11 cellular contexts compared by ENCODE assay signal in the genomic region with DNA sequence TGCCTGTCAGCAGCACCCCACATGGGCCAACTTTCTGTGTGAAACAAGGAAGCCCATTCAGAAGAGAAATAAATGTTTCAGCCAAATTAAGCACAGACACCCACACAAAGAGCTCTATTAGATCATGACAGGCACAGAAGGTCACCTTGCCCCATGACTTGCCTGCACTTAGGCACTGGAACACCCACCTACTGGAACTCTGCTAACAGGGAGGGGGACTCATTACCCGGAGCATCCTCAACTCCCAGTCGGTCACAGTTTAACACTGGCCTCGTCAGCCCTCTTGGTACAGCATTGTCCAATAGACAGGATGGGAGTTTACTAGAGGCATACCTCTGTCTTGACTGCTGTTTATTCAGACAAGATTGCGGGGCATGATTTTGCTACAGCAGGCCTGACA. TPM values are rescaled to one million over a fixed set of nuclear protein-coding genes. Genes with fewer than 3 reads are reported as not detected.
DNase-seq lines count a peak whose midpoint lies in the region; ATAC-seq and TF ChIP-seq lines count a peak whose summit lies in the region.
"Had no signal": no experiment of that assay in that cellular context is flagged by ENCODE, and none has a peak within 500 bp of the region (broad histone marks: within the 10 kb centered on the region; RNA-seq: fewer than 3 reads in every experiment).

No MANE protein-coding gene starts in this region.

- no peak for TF ChIP-seq CTCF in SK-N-SH (IDR thresholded peaks at IDR 0.05)
- no peak for TF ChIP-seq CTCF in vagina (IDR thresholded peaks at IDR 0.05)

- no peaks in the 10 kb centered on the region for H3K79me2 ChIP-seq in SK-N-SH (ENCODE audit: insufficient read depth)

- no peak overlapping the region for H2AFZ ChIP-seq in SK-N-SH (ENCODE audit: low read depth)

- ATAC-seq in SK-N-SH treated with all-trans-retinoic acid at 6 μM for 48 hours (no peak; the same call in 2 of the 3 replicates), GM18858 (IDR thresholded peaks at IDR 0.05; ENCODE audit: unreplicated experiment) (no peak)

- H3K27me3 Mint-ChIP-seq in IgD-negative memory B cell, result no peaks in the 10 kb centered on the region

- H3K4me3 Mint-ChIP-seq in IgD-negative memory B cell, result peak overlapping the region in 1 of 4 donors; percentile 86

- no peaks in the 10 kb centered on the region for H4K20me1 ChIP-seq in SK-N-SH (ENCODE audit: insufficient read depth)

- intact Hi-C loops in vagina (cut with DNase I), result no loop called here

- no peak for TF ChIP-seq POLR2A in vagina (IDR thresholded peaks at IDR 0.05)

- H3K4me1 Mint-ChIP-seq in IgD-negative memory B cell, result peaks cover 41 to 44% (median 43%) of the 10 kb centered on the region in 3 donors

- no peaks in the 10 kb centered on the region for H3K9me3 Mint-ChIP-seq in IgD-negative memory B cell

- no peaks in the 10 kb centered on the region for H3K9me2 ChIP-seq in SK-N-SH

- no peaks in the 10 kb centered on the region for H3K36me3 ChIP-seq in SK-N-SH (replicated peaks in 1 of 2; ENCODE audit: control insufficient read depth in 1 of 2, insufficient read depth in 2 of 2, low read length in 1 of 2)
- no peaks in the 10 kb centered on the region for H3K36me3 ChIP-seq in vagina

- no peak overlapping the region for H3K9ac ChIP-seq in SK-N-SH

- peak overlapping the region in 2 of 3 donors; percentile 29 to 43 for H3K27ac Mint-ChIP-seq in IgD-negative memory B cell

- H3K27ac ChIP-seq in SK-N-SH (ENCODE audit: low read depth in 2 of 2, low read length in 1 of 2) (no peak overlapping the region), vagina (no peak overlapping the region)
- H3K27ac ChIP-seq: 22Rv1 had no signal

- peaks cover 11 to 22% of the 10 kb centered on the region in 2 experiments; a peak in 3 of 4 replicates for H3K4me1 ChIP-seq in SK-N-SH (ENCODE audit: control insufficient read depth in 1 of 2, insufficient read depth in 2 of 2, low read depth in 1 of 2, low read length in 1 of 2)
- H3K4me1 ChIP-seq in vagina, result peaks cover 23% of the 10 kb centered on the region

- H3K27me3 ChIP-seq in SK-N-SH (ENCODE audit: insufficient read depth) (no peaks in the 10 kb centered on the region), vagina (no peaks in the 10 kb centered on the region)

- CTCF ChIA-PET in SK-N-SH (lab: Yijun Ruan, JAX), result interaction anchor here (1.4 to 1.7 kb wide), 2 partner anchors 11 to 31 kb away, joined by 3 to 4 read pairs; a partner anchor contains a TSS

- H3K9me3 ChIP-seq in SK-N-SH (no peaks in the 10 kb centered on the region), vagina (no peaks in the 10 kb centered on the region)

- no peak overlapping the region for H3K4me2 ChIP-seq in SK-N-SH

- WGBS in SK-N-SH (ENCODE audit: low lambda C conversion rate), result no CpG with 5 or more reads among the region's 4 CpGs

- TF ChIP-seq RAD21 in SK-N-SH (IDR thresholded peaks at IDR 0.05; ENCODE audit: low read length), result no peak

- H3K4me3 ChIP-seq in SK-N-SH (ENCODE audit: low read depth in 2 of 2, low read length in 1 of 2) (no peak overlapping the region), vagina (no peak overlapping the region)

- no peaks in the 10 kb centered on the region for H3F3A ChIP-seq in SK-N-SH (replicated peaks; ENCODE audit: insufficient read depth)

- peaks cover 4% of the 10 kb centered on the region for H3K36me3 Mint-ChIP-seq in IgD-negative memory B cell

- DNase-seq in SK-N-SH (peak; percentile 23), globus pallidus (ENCODE audit: low spot score) (peak; percentile 48), putamen (ENCODE audit: low spot score) (peak; percentile 52), vagina (ENCODE audit: extremely low spot score in 2 of 2) (no peak), NK-92 (lab: John Stamatoyannopoulos, UW; ENCODE audit: unreplicated experiment) (no peak)
- DNase-seq: DMS79 treated with DMSO at 0.1 percent for 48 hours, NCI-H2029 had no signal

- POLR2A ChIA-PET in SK-N-SH (lab: Yijun Ruan, JAX), result no interaction called here

- TF ChIP-seq EP300 in SK-N-SH (IDR thresholded peaks at IDR 0.05; ENCODE audit: borderline replicate concordance in 1 of 2, low read depth in 1 of 2, low read length in 1 of 2), result no peak

TF ChIP-seq in SK-N-SH, 30 proteins besides CTCF, POLR2A, EP300 and RAD21:
- TF ChIP-seq, protein P1, sequence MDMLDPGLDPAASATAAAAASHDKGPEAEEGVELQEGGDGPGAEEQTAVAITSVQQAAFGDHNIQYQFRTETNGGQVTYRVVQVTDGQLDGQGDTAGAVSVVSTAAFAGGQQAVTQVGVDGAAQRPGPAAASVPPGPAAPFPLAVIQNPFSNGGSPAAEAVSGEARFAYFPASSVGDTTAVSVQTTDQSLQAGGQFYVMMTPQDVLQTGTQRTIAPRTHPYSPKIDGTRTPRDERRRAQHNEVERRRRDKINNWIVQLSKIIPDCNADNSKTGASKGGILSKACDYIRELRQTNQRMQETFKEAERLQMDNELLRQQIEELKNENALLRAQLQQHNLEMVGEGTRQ (IDR thresholded peaks at IDR 0.05; ENCODE audit: borderline replicate concordance, low read depth, low read length), result no peak
- TF ChIP-seq FOXM1 (IDR thresholded peaks at IDR 0.05; ENCODE audit: low read depth) (no peak), MEF2A (IDR thresholded peaks at IDR 0.05; ENCODE audit: borderline replicate concordance, low read depth) (no peak)

TF ChIP-seq in SK-N-SH treated with all-trans-retinoic acid at 6 μM for 48 hours, 23 proteins besides CTCF, POLR2A, EP300 and RAD21 (continues in another document):
- TF ChIP-seq ZNF565 (CRISPR knock-in tag; conservative IDR thresholded peaks at IDR 0.05; ENCODE audit: low read depth) (no peak), ZNF70 (CRISPR knock-in tag; IDR thresholded peaks at IDR 0.05) (no peak), TCF4 (CRISPR knock-in tag; IDR thresholded peaks at IDR 0.05; ENCODE audit: borderline replicate concordance) (no peak), ZFP30 (CRISPR knock-in tag; IDR thresholded peaks at IDR 0.05) (no peak), OSR1 (CRISPR knock-in tag; IDR thresholded peaks at IDR 0.05) (no peak), ARNTL (CRISPR knock-in tag; IDR thresholded peaks at IDR 0.05; ENCODE audit: borderline replicate concordance, low read depth) (no peak), ISL1 (CRISPR knock-in tag; IDR thresholded peaks at IDR 0.05) (no peak), ESRRG (CRISPR knock-in tag; IDR thresholded peaks at IDR 0.05) (no peak), CSDC2 (CRISPR knock-in tag; IDR thresholded peaks at IDR 0.05) (no peak), SNAI2 (CRISPR knock-in tag; IDR thresholded peaks at IDR 0.05) (no peak)
- TF ChIP-seq, protein P2, sequence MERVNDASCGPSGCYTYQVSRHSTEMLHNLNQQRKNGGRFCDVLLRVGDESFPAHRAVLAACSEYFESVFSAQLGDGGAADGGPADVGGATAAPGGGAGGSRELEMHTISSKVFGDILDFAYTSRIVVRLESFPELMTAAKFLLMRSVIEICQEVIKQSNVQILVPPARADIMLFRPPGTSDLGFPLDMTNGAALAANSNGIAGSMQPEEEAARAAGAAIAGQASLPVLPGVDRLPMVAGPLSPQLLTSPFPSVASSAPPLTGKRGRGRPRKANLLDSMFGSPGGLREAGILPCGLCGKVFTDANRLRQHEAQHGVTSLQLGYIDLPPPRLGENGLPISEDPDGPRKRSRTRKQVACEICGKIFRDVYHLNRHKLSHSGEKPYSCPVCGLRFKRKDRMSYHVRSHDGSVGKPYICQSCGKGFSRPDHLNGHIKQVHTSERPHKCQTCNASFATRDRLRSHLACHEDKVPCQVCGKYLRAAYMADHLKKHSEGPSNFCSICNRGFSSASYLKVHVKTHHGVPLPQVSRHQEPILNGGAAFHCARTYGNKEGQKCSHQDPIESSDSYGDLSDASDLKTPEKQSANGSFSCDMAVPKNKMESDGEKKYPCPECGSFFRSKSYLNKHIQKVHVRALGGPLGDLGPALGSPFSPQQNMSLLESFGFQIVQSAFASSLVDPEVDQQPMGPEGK (CRISPR knock-in tag; IDR thresholded peaks at IDR 0.05; ENCODE audit: borderline replicate concordance), result no peak
- TF ChIP-seq, protein P3, sequence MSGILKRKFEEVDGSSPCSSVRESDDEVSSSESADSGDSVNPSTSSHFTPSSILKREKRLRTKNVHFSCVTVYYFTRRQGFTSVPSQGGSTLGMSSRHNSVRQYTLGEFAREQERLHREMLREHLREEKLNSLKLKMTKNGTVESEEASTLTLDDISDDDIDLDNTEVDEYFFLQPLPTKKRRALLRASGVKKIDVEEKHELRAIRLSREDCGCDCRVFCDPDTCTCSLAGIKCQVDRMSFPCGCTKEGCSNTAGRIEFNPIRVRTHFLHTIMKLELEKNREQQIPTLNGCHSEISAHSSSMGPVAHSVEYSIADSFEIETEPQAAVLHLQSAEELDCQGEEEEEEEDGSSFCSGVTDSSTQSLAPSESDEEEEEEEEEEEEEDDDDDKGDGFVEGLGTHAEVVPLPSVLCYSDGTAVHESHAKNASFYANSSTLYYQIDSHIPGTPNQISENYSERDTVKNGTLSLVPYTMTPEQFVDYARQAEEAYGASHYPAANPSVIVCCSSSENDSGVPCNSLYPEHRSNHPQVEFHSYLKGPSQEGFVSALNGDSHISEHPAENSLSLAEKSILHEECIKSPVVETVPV (CRISPR knock-in tag; IDR thresholded peaks at IDR 0.05), result no peak
- TF ChIP-seq, protein P4, sequence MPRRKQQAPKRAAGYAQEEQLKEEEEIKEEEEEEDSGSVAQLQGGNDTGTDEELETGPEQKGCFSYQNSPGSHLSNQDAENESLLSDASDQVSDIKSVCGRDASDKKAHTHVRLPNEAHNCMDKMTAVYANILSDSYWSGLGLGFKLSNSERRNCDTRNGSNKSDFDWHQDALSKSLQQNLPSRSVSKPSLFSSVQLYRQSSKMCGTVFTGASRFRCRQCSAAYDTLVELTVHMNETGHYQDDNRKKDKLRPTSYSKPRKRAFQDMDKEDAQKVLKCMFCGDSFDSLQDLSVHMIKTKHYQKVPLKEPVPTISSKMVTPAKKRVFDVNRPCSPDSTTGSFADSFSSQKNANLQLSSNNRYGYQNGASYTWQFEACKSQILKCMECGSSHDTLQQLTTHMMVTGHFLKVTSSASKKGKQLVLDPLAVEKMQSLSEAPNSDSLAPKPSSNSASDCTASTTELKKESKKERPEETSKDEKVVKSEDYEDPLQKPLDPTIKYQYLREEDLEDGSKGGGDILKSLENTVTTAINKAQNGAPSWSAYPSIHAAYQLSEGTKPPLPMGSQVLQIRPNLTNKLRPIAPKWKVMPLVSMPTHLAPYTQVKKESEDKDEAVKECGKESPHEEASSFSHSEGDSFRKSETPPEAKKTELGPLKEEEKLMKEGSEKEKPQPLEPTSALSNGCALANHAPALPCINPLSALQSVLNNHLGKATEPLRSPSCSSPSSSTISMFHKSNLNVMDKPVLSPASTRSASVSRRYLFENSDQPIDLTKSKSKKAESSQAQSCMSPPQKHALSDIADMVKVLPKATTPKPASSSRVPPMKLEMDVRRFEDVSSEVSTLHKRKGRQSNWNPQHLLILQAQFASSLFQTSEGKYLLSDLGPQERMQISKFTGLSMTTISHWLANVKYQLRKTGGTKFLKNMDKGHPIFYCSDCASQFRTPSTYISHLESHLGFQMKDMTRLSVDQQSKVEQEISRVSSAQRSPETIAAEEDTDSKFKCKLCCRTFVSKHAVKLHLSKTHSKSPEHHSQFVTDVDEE (CRISPR knock-in tag; IDR thresholded peaks at IDR 0.05), result no peak

RNA-seq across cellular contexts. Expression of a gene that starts 31.8 kb away (rescaled TPM):
- 1.6 and 2.0 TPM in 2 replicates for polyA plus RNA-seq in SK-N-SH (2012; rRNA removed)
- 1.2 and 1.4 TPM in 2 replicates for polyA plus RNA-seq in SK-N-SH (2012; cell fraction: cytosol; rRNA removed)
- polyA plus RNA-seq in SK-N-SH (2012; cell fraction: nucleus; rRNA removed), result 2.3 and 3.0 TPM in 2 replicates
- polyA plus RNA-seq in IgD-negative memory B cell, result 10.9 TPM
- 16.9 TPM for total RNA-seq in vagina

Comparison
In these comparisons a context has a peak if more than half of its experiments do, and no peak if none do; other contexts are left out.
1. DNase-seq: peak in SK-N-SH (single experiment), globus pallidus (single experiment) and putamen (single experiment); none in vagina (0 of 2) and NK-92 (single experiment).